ENCODE assay signal across 1 cellular context in genomic region chr2:73892631-73893329, GRCh38.
TF ChIP-seq lines count a peak whose summit lies in the region.

Gene ACTG2 (plus strand): TSS chr2:73893008. CDS start chr2:73901312, 8,304 bp downstream.

TF ChIP-seq in GM23338, 12 proteins besides CTCF, POLR2A, EP300 and RAD21:
- TF ChIP-seq ZNF462 (CRISPR knock-in tag; IDR thresholded peaks at IDR 0.05), result no peak
- no peak for TF ChIP-seq ZNF114 (CRISPR knock-in tag; IDR thresholded peaks at IDR 0.05)
- TF ChIP-seq EZH2phosphoT487 (IDR thresholded peaks at IDR 0.05; ENCODE audit: unreplicated experiment), result no peak
- no peak for TF ChIP-seq NANOG (IDR thresholded peaks at IDR 0.05; ENCODE audit: borderline replicate concordance)
- no peak for TF ChIP-seq CREB1 (CRISPR knock-in tag; IDR thresholded peaks at IDR 0.05; ENCODE audit: low read depth)
- no peak for TF ChIP-seq ZNF331 (CRISPR knock-in tag; IDR thresholded peaks at IDR 0.05; ENCODE audit: low read depth)
- no peak for TF ChIP-seq ETS1 (IDR thresholded peaks at IDR 0.05)
- TF ChIP-seq STAT1 (IDR thresholded peaks at IDR 0.05; ENCODE audit: unreplicated experiment), result no peak
